8 cellular contexts compared by ENCODE assay signal in genomic region chr19:57280913-57281425, GRCh38. TPM values are rescaled to one million over a fixed set of nuclear protein-coding genes. Genes with fewer than 3 reads are reported as not detected.
DNase-seq lines count a peak whose midpoint lies in the region; ATAC-seq and TF ChIP-seq lines count a peak whose summit lies in the region.

No MANE protein-coding gene starts in this region.

- DNase-seq in natural killer cell (peak; percentile 17), NCI-H69 (lab: John Stamatoyannopoulos, UW) (peak; percentile 41), caudate nucleus (lab: John Stamatoyannopoulos, UW) (peak in 3 of 61 donors; percentile 23 to 35 (median 23)), NCI-H128 (lab: John Stamatoyannopoulos, UW; ENCODE audit: unreplicated experiment) (no peak), NCI-H524 (lab: John Stamatoyannopoulos, UW) (no peak)
- no peak for DNase-seq in natural killer cell treated with Interleukin-12 subunit alpha and Interleukin-12 subunit beta and Interleukin-15 and Interleukin-18, amount 100 ng/mL, for 72 hours (ENCODE audit: low spot score)

- H3K27ac Mint-ChIP-seq in natural killer cell = no peak overlapping the region
- H3K27ac Mint-ChIP-seq in natural killer cell treated with Interleukin-12 subunit alpha and Interleukin-12 subunit beta and Interleukin-15 and Interleukin-18, amount 100 ng/mL, for 72 hours = no peak overlapping the region

- H3K4me3 Mint-ChIP-seq in natural killer cell = no peak overlapping the region
- no peak overlapping the region for H3K4me3 Mint-ChIP-seq in natural killer cell treated with Interleukin-12 subunit alpha and Interleukin-12 subunit beta and Interleukin-15 and Interleukin-18, amount 100 ng/mL, for 72 hours

- H3K9me3 ChIP-seq in mononuclear cell (ENCODE audit: low read depth, low read length) = no peaks in the 10 kb centered on the region

- no peak for ATAC-seq in natural killer cell
- ATAC-seq in natural killer cell treated with Interleukin-12 subunit alpha and Interleukin-12 subunit beta and Interleukin-15 and Interleukin-18, amount 100 ng/mL, for 72 hours = no peak
- ATAC-seq in GM19328 (IDR thresholded peaks at IDR 0.05; ENCODE audit: unreplicated experiment) = no peak

- no peaks in the 10 kb centered on the region for H3K27me3 Mint-ChIP-seq in natural killer cell (ENCODE audit: low read depth in 2 of 2)
- no peaks in the 10 kb centered on the region for H3K27me3 Mint-ChIP-seq in natural killer cell treated with Interleukin-12 subunit alpha and Interleukin-12 subunit beta and Interleukin-15 and Interleukin-18, amount 100 ng/mL, for 72 hours

- H3K27ac ChIP-seq in caudate nucleus (ENCODE audit: low read depth, low read length) = peak overlapping the region; percentile 97

- H3K4me1 Mint-ChIP-seq in natural killer cell = peaks cover 28 to 31% of the 10 kb centered on the region in 2 donors
- H3K4me1 Mint-ChIP-seq in natural killer cell treated with Interleukin-12 subunit alpha and Interleukin-12 subunit beta and Interleukin-15 and Interleukin-18, amount 100 ng/mL, for 72 hours (ENCODE audit: low read depth in 2 of 2) = peaks cover 27 to 30% of the 10 kb centered on the region in 2 donors

- no peaks in the 10 kb centered on the region for H3K27me3 ChIP-seq in mononuclear cell (ENCODE audit: insufficient read depth, low read length)

- no peak for TF ChIP-seq CTCF in natural killer cell (IDR thresholded peaks at IDR 0.05)

- H3K9me3 Mint-ChIP-seq in natural killer cell = no peaks in the 10 kb centered on the region
- H3K9me3 Mint-ChIP-seq in natural killer cell treated with Interleukin-12 subunit alpha and Interleukin-12 subunit beta and Interleukin-15 and Interleukin-18, amount 100 ng/mL, for 72 hours = no peaks in the 10 kb centered on the region

- peaks cover 29% of the 10 kb centered on the region for H3K4me1 ChIP-seq in mononuclear cell (ENCODE audit: insufficient read depth, low read length)

- H3K4me3 ChIP-seq in mononuclear cell (ENCODE audit: low read length) = peak overlapping the region; percentile 69

- intact Hi-C loops in natural killer cell (cut with micrococcal nuclease) = loop anchor here (1.0 to 2.0 kb wide), 6 partner anchors 40 to 130 kb away; partner anchors contain the start of genes TRAPPC2B, ZNF17, ZNF304 and ZNF543

- peaks cover 8% of the 10 kb centered on the region for H3K36me3 Mint-ChIP-seq in natural killer cell
- H3K36me3 Mint-ChIP-seq in natural killer cell treated with Interleukin-12 subunit alpha and Interleukin-12 subunit beta and Interleukin-15 and Interleukin-18, amount 100 ng/mL, for 72 hours = peaks cover 24% of the 10 kb centered on the region

RNA-seq across cellular contexts. Expression of gene ZNF460, which starts 0.7 kb away (rescaled TPM):
- total RNA-seq in natural killer cell = 10 to 100 TPM; 67.8 to 74.1 (median 69.7) TPM
- total RNA-seq in natural killer cell treated with Interleukin-12 subunit alpha and Interleukin-12 subunit beta and Interleukin-15 and Interleukin-18, amount 100 ng/mL, for 72 hours = 100 to 1,000 TPM in 1 of 2 donors, 10 to 100 TPM in 1; 57.5 to 106 TPM
- total RNA-seq in mononuclear cell = 90.5 TPM

RNA-seq across cellular contexts. Expression of gene ZNF543, which starts 39.3 kb away (rescaled TPM):
- total RNA-seq in natural killer cell = 1 to 10 TPM; 4.7 to 7.2 (median 5.9) TPM
- total RNA-seq in natural killer cell treated with Interleukin-12 subunit alpha and Interleukin-12 subunit beta and Interleukin-15 and Interleukin-18, amount 100 ng/mL, for 72 hours = 1 to 10 TPM; 5.9 to 7.2 TPM
- total RNA-seq in mononuclear cell = 5.6 TPM

RNA-seq across cellular contexts. Expression of gene ZNF805, which starts 40.5 kb away (rescaled TPM):
- total RNA-seq in natural killer cell (10 to 100 TPM; 25.9 to 32.7 (median 31.0) TPM), mononuclear cell (78.5 TPM)
- 10 to 100 TPM; 14.7 to 15.5 TPM for total RNA-seq in natural killer cell treated with Interleukin-12 subunit alpha and Interleukin-12 subunit beta and Interleukin-15 and Interleukin-18, amount 100 ng/mL, for 72 hours

RNA-seq across cellular contexts. Expression of gene AURKC, which starts 50.1 kb away (rescaled TPM):
- total RNA-seq in natural killer cell (1 to 10 TPM; 2.3 to 3.5 (median 2.8) TPM), mononuclear cell (0.31 TPM)
- 1 to 10 TPM; 1.0 to 2.0 TPM for total RNA-seq in natural killer cell treated with Interleukin-12 subunit alpha and Interleukin-12 subunit beta and Interleukin-15 and Interleukin-18, amount 100 ng/mL, for 72 hours

Comparison
In these comparisons a context has a peak if more than half of its experiments do, and no peak if none do; other contexts are left out.
1. DNase-seq: peak in natural killer cell (single experiment) and NCI-H69 (single experiment); none in natural killer cell treated with Interleukin-12 subunit alpha and Interleukin-12 subunit beta and Interleukin-15 and Interleukin-18, amount 100 ng/mL, for 72 hours (single experiment), NCI-H128 (single experiment) and NCI-H524 (0 of 2).